In genomic region chr3:129224984-129225393, GRCh38 we compare ENCODE assay signal across 8 cellular contexts. TPM values are rescaled to one million over a fixed set of nuclear protein-coding genes. Genes with fewer than 3 reads are reported as not detected.
DNase-seq lines count a peak whose midpoint lies in the region; ATAC-seq and TF ChIP-seq lines count a peak whose summit lies in the region.

No MANE protein-coding gene starts in this region.

- peaks cover 5% of the 10 kb centered on the region for H3K4me1 Mint-ChIP-seq in central memory CD8-positive, alpha-beta T cell

- TF ChIP-seq CTCF in Panc1 (IDR thresholded peaks at IDR 0.05), result no peak

- no peak overlapping the region for H3K4me3 Mint-ChIP-seq in central memory CD8-positive, alpha-beta T cell

- H3K9me3 ChIP-seq in Panc1 (ENCODE audit: control insufficient read depth, insufficient read depth, low read depth, low read length), result no peaks in the 10 kb centered on the region

- no peaks in the 10 kb centered on the region for H3K36me3 Mint-ChIP-seq in central memory CD8-positive, alpha-beta T cell (ENCODE audit: insufficient read depth)

- no peaks in the 10 kb centered on the region for H3K27me3 Mint-ChIP-seq in central memory CD8-positive, alpha-beta T cell

- POLR2A ChIA-PET in Panc1 (lab: Charles Lee), result interaction anchor here (0.6 to 0.7 kb wide), 3 partner anchors 18 to 140 kb away, joined by 3 to 17 read pairs (median 6); no protein-coding TSS in a partner anchor

- no TSS peak for BruUV-seq in Panc1 (replicated peaks; lab: Mats Ljungman, UMichigan)

- DNase-seq in A172 (ENCODE audit: low spot score), result peak; percentile 90
- DNase-seq in GM03348 (ENCODE audit: low spot score), result peak; percentile 85
- peak; percentile 67 for DNase-seq in Panc1 (ENCODE audit: low read depth, low spot score)
- no peak for DNase-seq in central memory CD8-positive, alpha-beta T cell (ENCODE audit: low spot score in 2 of 2)
- peak; percentile 29 for DNase-seq in left kidney (ENCODE audit: low read depth, low spot score)
- DNase-seq in substantia nigra (lab: John Stamatoyannopoulos, UW), result peak in 46 of 49 donors; percentile 5 to 89 (median 54)
- DNase-seq in NCI-H1105 (lab: John Stamatoyannopoulos, UW), result no peak
- DNase-seq in NCI-H128 (lab: John Stamatoyannopoulos, UW; ENCODE audit: unreplicated experiment), result no peak

- in situ Hi-C loops in Panc1 (cut with HindIII; ENCODE audit: low pct_unique_long_range_greater_than_20kb, low sequenced_read_pairs), result no loop called here

- H3K4me3 ChIP-seq in Panc1 (ENCODE audit: low read depth in 2 of 2, low read length in 2 of 2), result peak overlapping the region; percentile 11 to 45; a peak in 3 of 4 replicates

- no peaks in the 10 kb centered on the region for H3K36me3 ChIP-seq in Panc1 (ENCODE audit: control insufficient read depth, insufficient read depth, low read length)

- no peaks in the 10 kb centered on the region for H3K9me3 Mint-ChIP-seq in central memory CD8-positive, alpha-beta T cell

- H3K27me3 ChIP-seq in Panc1 (ENCODE audit: control insufficient read depth, insufficient read depth, low read length), result no peaks in the 10 kb centered on the region

- peak overlapping the region; percentile 44 for H3K27ac Mint-ChIP-seq in central memory CD8-positive, alpha-beta T cell (ENCODE audit: low read depth)

- CTCF ChIA-PET in Panc1 (lab: Charles Lee), result interaction anchor here (0.5 to 2.5 kb wide), 4 partner anchors 20 to 62 kb away, joined by 3 to 19 read pairs (median 4); partner anchors contain the start of gene CNBP

- peak; percentile 83 for ATAC-seq in Panc1
- no peak for ATAC-seq in central memory CD8-positive, alpha-beta T cell (replicated peaks; ENCODE audit: extremely low read depth, poor library complexity, severe bottlenecking)

- intact Hi-C loops in Panc1 (cut with micrococcal nuclease; ENCODE audit: unreplicated experiment), result loop anchor here (5.0 kb wide), 1 partner anchor 43 kb away; the partner anchor contains the start of gene CNBP

- peak overlapping the region; percentile 93 for H3K27ac ChIP-seq in Panc1 (ENCODE audit: low read length)
- H3K27ac ChIP-seq in substantia nigra (ENCODE audit: low read depth, low read length, poor library complexity, severe bottlenecking), result peak overlapping the region; percentile 54

- peaks cover 51% of the 10 kb centered on the region for H3K4me1 ChIP-seq in Panc1 (ENCODE audit: control insufficient read depth, insufficient read depth, low read length)

RNA-seq across cellular contexts. Expression of gene COPG1, which starts 24.4 kb away (rescaled TPM):
- 296 and 315 TPM in 2 replicates for total RNA-seq in A172 (2014; rRNA removed; shearing (Covaris generic))
- 225 TPM for total RNA-seq in Panc1 (2021; ENCODE audit: unreplicated experiment)
- polyA plus RNA-seq in Panc1 (2012; ENCODE audit: insufficient read length), result 216 TPM

RNA-seq across cellular contexts. Expression of gene CNBP, which starts 41.3 kb away (rescaled TPM):
- 543 and 605 TPM in 2 replicates for total RNA-seq in A172 (2014; rRNA removed; shearing (Covaris generic))
- 355 TPM for total RNA-seq in Panc1 (2021; ENCODE audit: unreplicated experiment)
- polyA plus RNA-seq in Panc1 (2012; ENCODE audit: insufficient read length), result 390 TPM

RNA-seq across cellular contexts. Expression of gene HMCES, which starts 53.7 kb away (rescaled TPM):
- 97.1 and 121 TPM in 2 replicates for total RNA-seq in A172 (2014; rRNA removed; shearing (Covaris generic))
- total RNA-seq in Panc1 (2021; ENCODE audit: unreplicated experiment), result 94.6 TPM
- polyA plus RNA-seq in Panc1 (2012; ENCODE audit: insufficient read length), result 104 TPM

Comparison
In these comparisons a context has a peak if more than half of its experiments do, and no peak if none do; other contexts are left out.
1. DNase-seq: peak in A172 (single experiment), GM03348 (single experiment), Panc1 (single experiment), left kidney (single experiment) and substantia nigra (46 of 49); none in central memory CD8-positive, alpha-beta T cell (0 of 2), NCI-H1105 (single experiment) and NCI-H128 (single experiment).